10 cellular contexts compared by ENCODE assay signal in genomic region chr2:24093270-24093669, GRCh38. TPM values are rescaled to one million over a fixed set of nuclear protein-coding genes. Genes with fewer than 3 reads are reported as not detected.
DNase-seq lines count a peak whose midpoint lies in the region; ATAC-seq, FAIRE-seq and TF ChIP-seq lines count a peak whose summit lies in the region.
"Not testable (repeated sequence)": the region's sequence is repeated elsewhere in the genome, so short reads cannot be mapped to it uniquely, and the experiment has no call there.
"Had no signal": no experiment of that assay in that cellular context is flagged by ENCODE, and none has a peak within 500 bp of the region (broad histone marks: within the 10 kb centered on the region; RNA-seq: fewer than 3 reads in every experiment).

No MANE protein-coding gene starts in this region.

- H3K79me2 ChIP-seq in Karpas-422 (ENCODE audit: low read length); K562 (ENCODE audit: control insufficient read depth, insufficient read depth, low read length): not testable (repeated sequence)

- 74% methylated on average over 5 of the region's 5 CpGs for WGBS in K562 (ENCODE audit: insufficient coverage, low coverage, missing lambda C conversion rate)

- TF ChIP-seq RAD21 in K562 (CRISPR knock-in tag; conservative IDR thresholded peaks at IDR 0.05 in 1 of 2, IDR thresholded peaks at IDR 0.05 in 1 of 2): not testable (repeated sequence)

- H3K9ac ChIP-seq in Karpas-422 (ENCODE audit: low read length); K562 (ENCODE audit: insufficient read depth in 1 of 2, low read depth in 2 of 2, low read length in 2 of 2): not testable (repeated sequence)

- not testable (repeated sequence) for H4K20me1 ChIP-seq in Karpas-422 (ENCODE audit: insufficient read depth, low read depth, low read length); K562 (replicated peaks; ENCODE audit: control insufficient read depth, insufficient read depth, low read length)

- not testable (repeated sequence) for H2AFZ ChIP-seq in Karpas-422 (ENCODE audit: low read length); K562 (ENCODE audit: low read depth, low read length)

- not testable (repeated sequence) for H3K9me1 ChIP-seq in K562 (ENCODE audit: control insufficient read depth, insufficient read depth, low read length)

- not testable (repeated sequence) for TF ChIP-seq EP300 in K562 (IDR thresholded peaks at IDR 0.05; ENCODE audit: low read length)

- intact Hi-C loops in K562 (cut with micrococcal nuclease): not testable (repeated sequence)

- not testable (repeated sequence) for H3K4me1 ChIP-seq in HEK293 (ENCODE audit: control insufficient read depth, insufficient read depth, low read length); Karpas-422 (ENCODE audit: low read length); K562 (replicated peaks in 1 of 2; ENCODE audit: control insufficient read depth in 2 of 2, insufficient read depth in 2 of 2, low read length in 2 of 2)

- not testable (repeated sequence) for BruUV-seq in K562 (replicated peaks; lab: Mats Ljungman, UMichigan)

- H3K4me2 ChIP-seq in Karpas-422 (ENCODE audit: low read depth, low read length, poor library complexity, severe bottlenecking); K562 (ENCODE audit: insufficient read depth, low read length): not testable (repeated sequence)

- not testable (repeated sequence) for TF ChIP-seq POLR2A in K562 (conservative IDR thresholded peaks at IDR 0.05)

- H3K9me3 ChIP-seq in HEK293 (ENCODE audit: control insufficient read depth, insufficient read depth, low read depth, low read length); Karpas-422 (ENCODE audit: low read length); K562 (replicated peaks; ENCODE audit: control insufficient read depth, insufficient read depth, low read depth, low read length): not testable (repeated sequence)

- in situ Hi-C loops in K562 (cut with MboI): not testable (repeated sequence)

- H3K4me3 ChIP-seq in HEK293 (ENCODE audit: low read depth, low read length); Karpas-422 (ENCODE audit: low read length); K562: not testable (repeated sequence)

- peaks cover 0 to 17% of the 10 kb centered on the region in 2 experiments; a peak in 2 of 3 replicates for H3K36me3 ChIP-seq in HEK293 (ENCODE audit: control insufficient read depth in 2 of 2, insufficient read depth in 1 of 2, low read length in 2 of 2)
- not testable (repeated sequence) for H3K36me3 ChIP-seq in Karpas-422 (ENCODE audit: insufficient read depth, low read length); K562 (ENCODE audit: control insufficient read depth, insufficient read depth, low read length)

- not testable (repeated sequence) for ATAC-seq in K562

- not testable (repeated sequence) for H3K27ac ChIP-seq in HEK293 (ENCODE audit: extremely low read depth, low read depth, low read length); Karpas-422 (ENCODE audit: low read length); K562 (ENCODE audit: extremely low read depth, low read depth, low read length)

- not testable (repeated sequence) for TF ChIP-seq CTCF in HEK293 (tag by site-specific recombination; IDR thresholded peaks at IDR 0.05); K562 (IDR thresholded peaks at IDR 0.05 in 2 of 3, conservative IDR thresholded peaks at IDR 0.05 in 1 of 3; ENCODE audit: insufficient read depth in 2 of 3, low read depth in 1 of 3, low read length in 3 of 3)

- peak; percentile 16 for DNase-seq in Karpas-422
- DNase-seq in K562 (ENCODE audit: extremely low read depth in 1 of 4, low spot score in 3 of 4): not testable (repeated sequence)

- FAIRE-seq in K562 (lab: Jason Lieb, UNC): not testable (repeated sequence)

- H3K27me3 ChIP-seq in Karpas-422 (ENCODE audit: low read length); K562 (ENCODE audit: control insufficient read depth in 2 of 2, insufficient read depth in 2 of 2, low read length in 2 of 2): not testable (repeated sequence)

- POLR2A ChIA-PET in HEK293 (lab: Yijun Ruan, JAX); K562 (lab: Yijun Ruan, JAX): not testable (repeated sequence)

- H3K9me2 ChIP-seq in Karpas-422 (replicated peaks; ENCODE audit: insufficient read depth, low read length): not testable (repeated sequence)

- CTCF ChIA-PET in HEK293 (lab: Yijun Ruan, JAX): interaction anchor here (2.8 kb wide), 1 partner anchor 9 kb away, joined by 10 read pairs; the partner anchor contains the start of gene TP53I3
- CTCF ChIA-PET in K562 (lab: Yijun Ruan, JAX; ENCODE audit: low intra/inter-chr PET ratio): not testable (repeated sequence)

RNA-seq across cellular contexts. Expression of gene TP53I3, which starts 8.6 kb away (rescaled TPM):
- total RNA-seq in Karpas-422 (2014; rRNA removed; shearing (Covaris generic); ENCODE audit: low replicate concordance): 3.4 and 13.5 TPM in 2 replicates
- total RNA-seq in K562 (2011; cell fraction: chromatin; rRNA removed; ENCODE audit: low replicate concordance): 4.6 and 9.4 TPM in 2 replicates
- 10.1 and 11.7 TPM in 2 replicates for total RNA-seq in K562 (2011; cell fraction: nucleolus; rRNA removed)
- total RNA-seq in K562 (2011; cell fraction: nucleoplasm; rRNA removed): 1.7 and 5.0 TPM in 2 replicates
- 7.8 and 8.1 TPM in 2 replicates for total RNA-seq in K562 (2014; rRNA removed)
- total RNA-seq in K562 (2014; rRNA removed; fragmentation: Illumina TruSeq; extraction: Trizol): 3.3 and 3.9 TPM in 2 replicates
- total RNA-seq in K562 (2015; rRNA removed; fragmentation: Illumina TruSeq; extraction: Trizol): 5.6 and 6.1 TPM in 2 replicates
- 6.1 and 8.2 TPM in 2 replicates for total RNA-seq in K562 (2021)
- 4.2 and 4.6 TPM in 2 replicates for polyA plus RNA-seq in K562 (2011; rRNA removed)
- polyA plus RNA-seq in K562 (2011; cell fraction: cytosol; rRNA removed): 4.6 and 6.8 TPM in 2 replicates
- 6.4 and 8.1 TPM in 2 replicates for polyA plus RNA-seq in K562 (2011; cell fraction: nucleus; rRNA removed)
- polyA plus RNA-seq in K562 (2012): 6.5 and 13.8 TPM in 2 replicates
- 4.8 and 5.7 TPM in 2 replicates for polyA plus RNA-seq in K562 (2014; fragmentation: Illumina TruSeq; extraction: Trizol)
- polyA plus RNA-seq in K562 (2014; fragmentation: Nextera tagmentation; extraction: Ambion mirVana): 1 to 10 TPM in 1 of 2 experiments, under 1 TPM in 1; 0.65 to 1.3 TPM
- 9.5 and 10.3 TPM in 2 replicates for polyA plus RNA-seq in K562 (2014; rRNA removed)
- 1.3 and 1.8 TPM in 2 replicates for polyA minus RNA-seq in K562 (2011; rRNA and poly(A)+ RNA removed)
- polyA minus RNA-seq in K562 (2011; cell fraction: cytosol; rRNA and poly(A)+ RNA removed): 1.1 and 2.1 TPM in 2 replicates
- polyA minus RNA-seq in K562 (2011; cell fraction: nucleus; rRNA and poly(A)+ RNA removed): 3.4 and 5.4 TPM in 2 replicates
- polyA plus RNA-seq: CD8-positive, alpha-beta memory T cell had no signal

RNA-seq across cellular contexts. Expression of gene SF3B6, which starts 17.1 kb away (rescaled TPM):
- total RNA-seq in Karpas-422 (2014; rRNA removed; shearing (Covaris generic); ENCODE audit: low replicate concordance): 181 and 285 TPM in 2 replicates
- 28.6 and 46.5 TPM in 2 replicates for total RNA-seq in K562 (2011; cell fraction: chromatin; rRNA removed; ENCODE audit: low replicate concordance)
- total RNA-seq in K562 (2011; cell fraction: nucleolus; rRNA removed): 30.5 and 30.9 TPM in 2 replicates
- total RNA-seq in K562 (2011; cell fraction: nucleoplasm; rRNA removed): 44.7 and 47.3 TPM in 2 replicates
- 170 and 188 TPM in 2 replicates for total RNA-seq in K562 (2014; rRNA removed)
- 290 and 295 TPM in 2 replicates for total RNA-seq in K562 (2014; rRNA removed; fragmentation: Illumina TruSeq; extraction: Trizol)
- total RNA-seq in K562 (2015; rRNA removed; fragmentation: Illumina TruSeq; extraction: Trizol): 257 and 279 TPM in 2 replicates
- 146 and 167 TPM in 2 replicates for total RNA-seq in K562 (2021)
- polyA plus RNA-seq in K562 (2011; rRNA removed): 341 and 473 TPM in 2 replicates
- polyA plus RNA-seq in K562 (2011; cell fraction: cytosol; rRNA removed): 135 and 247 TPM in 2 replicates
- 53.9 and 109 TPM in 2 replicates for polyA plus RNA-seq in K562 (2011; cell fraction: nucleus; rRNA removed)
- 183 and 224 TPM in 2 replicates for polyA plus RNA-seq in K562 (2012)
- 255 and 293 TPM in 2 replicates for polyA plus RNA-seq in K562 (2014; fragmentation: Illumina TruSeq; extraction: Trizol)
- 100 to 1,000 TPM; 535 to 591 TPM for polyA plus RNA-seq in K562 (2014; fragmentation: Nextera tagmentation; extraction: Ambion mirVana)
- polyA plus RNA-seq in K562 (2014; rRNA removed): 378 and 407 TPM in 2 replicates
- 126 and 127 TPM in 2 replicates for polyA minus RNA-seq in K562 (2011; rRNA and poly(A)+ RNA removed)
- polyA minus RNA-seq in K562 (2011; cell fraction: cytosol; rRNA and poly(A)+ RNA removed): 48.7 and 49.1 TPM in 2 replicates
- polyA minus RNA-seq in K562 (2011; cell fraction: nucleus; rRNA and poly(A)+ RNA removed): 17.1 and 27.1 TPM in 2 replicates

RNA-seq across cellular contexts. Expression of gene PFN4, which starts 29.9 kb away (rescaled TPM):
- 2.1 TPM in 1 of 2 replicates, not detected in the other for total RNA-seq in Karpas-422 (2014; rRNA removed; shearing (Covaris generic); ENCODE audit: low replicate concordance)
- total RNA-seq in K562 (2011; cell fraction: chromatin; rRNA removed; ENCODE audit: low replicate concordance): 0.39 TPM in 1 of 2 replicates, not detected in the other
- not detected in 2 replicates for total RNA-seq in K562 (2011; cell fraction: nucleolus; rRNA removed)
- not detected in 2 replicates for total RNA-seq in K562 (2011; cell fraction: nucleoplasm; rRNA removed)
- total RNA-seq in K562 (2014; rRNA removed) (0.45 and 0.65 TPM in 2 replicates), K562 (2014; rRNA removed; fragmentation: Illumina TruSeq; extraction: Trizol) (0.51 and 0.73 TPM in 2 replicates), K562 (2015; rRNA removed; fragmentation: Illumina TruSeq; extraction: Trizol) (0.41 and 0.54 TPM in 2 replicates), K562 (2021) (0.16 and 0.56 TPM in 2 replicates)
- polyA plus RNA-seq in K562 (2011; rRNA removed) (0.26 TPM in 1 of 2 replicates, not detected in the other), K562 (2014; fragmentation: Illumina TruSeq; extraction: Trizol) (0.31 TPM in 1 of 2 replicates, not detected in the other), K562 (2014; fragmentation: Nextera tagmentation; extraction: Ambion mirVana) (under 1 TPM; 0.07 to 0.15 TPM), K562 (2014; rRNA removed) (not detected in 2 replicates)
- polyA plus RNA-seq in K562 (2011; cell fraction: cytosol; rRNA removed): 0.18 TPM in 1 of 2 replicates, not detected in the other
- polyA plus RNA-seq in K562 (2011; cell fraction: nucleus; rRNA removed): 0.24 and 0.37 TPM in 2 replicates
- 0.42 and 0.46 TPM in 2 replicates for polyA plus RNA-seq in K562 (2012)
- not detected in 2 replicates for polyA minus RNA-seq in K562 (2011; rRNA and poly(A)+ RNA removed)
- polyA minus RNA-seq in K562 (2011; cell fraction: cytosol; rRNA and poly(A)+ RNA removed): not detected in 2 replicates
- polyA minus RNA-seq in K562 (2011; cell fraction: nucleus; rRNA and poly(A)+ RNA removed): 1.00 and 1.6 TPM in 2 replicates
- total RNA-seq: A673; CD4-positive, alpha-beta memory T cell; CD4-positive, alpha-beta T cell; CD4-positive, CD25-positive, alpha-beta regulatory T cell; CD8-positive, alpha-beta T cell had no signal
- polyA plus RNA-seq: CD14-positive monocyte; CD4-positive, alpha-beta memory T cell; CD4-positive, CD25-positive, alpha-beta regulatory T cell; CD8-positive, alpha-beta memory T cell had no signal

RNA-seq across cellular contexts. Expression of gene FAM228B, which starts 30.0 kb away (rescaled TPM):
- 6.4 and 16.8 TPM in 2 replicates for total RNA-seq in Karpas-422 (2014; rRNA removed; shearing (Covaris generic); ENCODE audit: low replicate concordance)
- total RNA-seq in K562 (2011; cell fraction: chromatin; rRNA removed; ENCODE audit: low replicate concordance): 5.1 and 10.9 TPM in 2 replicates
- total RNA-seq in K562 (2011; cell fraction: nucleolus; rRNA removed): 6.2 and 9.7 TPM in 2 replicates
- 6.1 and 7.9 TPM in 2 replicates for total RNA-seq in K562 (2011; cell fraction: nucleoplasm; rRNA removed)
- total RNA-seq in K562 (2014; rRNA removed) (1.9 and 2.0 TPM in 2 replicates), K562 (2014; rRNA removed; fragmentation: Illumina TruSeq; extraction: Trizol) (2.7 and 3.7 TPM in 2 replicates), K562 (2015; rRNA removed; fragmentation: Illumina TruSeq; extraction: Trizol) (3.6 and 3.7 TPM in 2 replicates), K562 (2021) (1.9 and 2.1 TPM in 2 replicates)
- polyA plus RNA-seq in K562 (2011; rRNA removed) (3.5 and 4.1 TPM in 2 replicates), K562 (2014; fragmentation: Illumina TruSeq; extraction: Trizol) (2.0 and 2.6 TPM in 2 replicates), K562 (2014; fragmentation: Nextera tagmentation; extraction: Ambion mirVana) (1 to 10 TPM; 1.1 to 1.3 TPM), K562 (2014; rRNA removed) (1.4 and 3.0 TPM in 2 replicates)
- 0.78 and 0.97 TPM in 2 replicates for polyA plus RNA-seq in K562 (2011; cell fraction: cytosol; rRNA removed)
- polyA plus RNA-seq in K562 (2011; cell fraction: nucleus; rRNA removed): 3.2 and 6.5 TPM in 2 replicates
- polyA plus RNA-seq in K562 (2012): 3.2 and 12.5 TPM in 2 replicates
- 3.6 and 7.8 TPM in 2 replicates for polyA minus RNA-seq in K562 (2011; rRNA and poly(A)+ RNA removed)
- 0.82 and 1.7 TPM in 2 replicates for polyA minus RNA-seq in K562 (2011; cell fraction: cytosol; rRNA and poly(A)+ RNA removed)
- 5.7 and 10.3 TPM in 2 replicates for polyA minus RNA-seq in K562 (2011; cell fraction: nucleus; rRNA and poly(A)+ RNA removed)

RNA-seq across cellular contexts. Expression of gene FKBP1B, which starts 43.7 kb away (rescaled TPM):
- total RNA-seq in Karpas-422 (2014; rRNA removed; shearing (Covaris generic); ENCODE audit: low replicate concordance): 0.71 and 3.6 TPM in 2 replicates
- 4.5 and 7.5 TPM in 2 replicates for total RNA-seq in K562 (2011; cell fraction: chromatin; rRNA removed; ENCODE audit: low replicate concordance)
- total RNA-seq in K562 (2011; cell fraction: nucleolus; rRNA removed): 2.4 and 2.7 TPM in 2 replicates
- 3.9 and 7.7 TPM in 2 replicates for total RNA-seq in K562 (2011; cell fraction: nucleoplasm; rRNA removed)
- total RNA-seq in K562 (2014; rRNA removed): 1.6 and 2.0 TPM in 2 replicates
- 2.4 and 2.8 TPM in 2 replicates for total RNA-seq in K562 (2014; rRNA removed; fragmentation: Illumina TruSeq; extraction: Trizol)
- 1.3 and 1.6 TPM in 2 replicates for total RNA-seq in K562 (2015; rRNA removed; fragmentation: Illumina TruSeq; extraction: Trizol)
- total RNA-seq in K562 (2021): 1.6 and 2.4 TPM in 2 replicates
- 9.4 and 14.1 TPM in 2 replicates for polyA plus RNA-seq in K562 (2011; rRNA removed)
- 10.5 and 10.6 TPM in 2 replicates for polyA plus RNA-seq in K562 (2011; cell fraction: cytosol; rRNA removed)
- 10.7 and 14.9 TPM in 2 replicates for polyA plus RNA-seq in K562 (2011; cell fraction: nucleus; rRNA removed)
- polyA plus RNA-seq in K562 (2012): 2.8 and 3.7 TPM in 2 replicates
- 2.8 and 2.9 TPM in 2 replicates for polyA plus RNA-seq in K562 (2014; fragmentation: Illumina TruSeq; extraction: Trizol)
- 1 to 10 TPM in 1 of 2 experiments, under 1 TPM in 1; 0.58 to 1.2 TPM for polyA plus RNA-seq in K562 (2014; fragmentation: Nextera tagmentation; extraction: Ambion mirVana)
- polyA plus RNA-seq in K562 (2014; rRNA removed): 2.3 and 3.7 TPM in 2 replicates
- polyA minus RNA-seq in K562 (2011; rRNA and poly(A)+ RNA removed): 4.1 and 7.1 TPM in 2 replicates
- polyA minus RNA-seq in K562 (2011; cell fraction: cytosol; rRNA and poly(A)+ RNA removed): 2.2 TPM in 1 of 2 replicates, not detected in the other
- polyA minus RNA-seq in K562 (2011; cell fraction: nucleus; rRNA and poly(A)+ RNA removed): 0.81 and 1.9 TPM in 2 replicates
